ENCODE assay signal across 1 cellular context in genomic region chr12:133083345-133083744, GRCh38.
A peak's percentile ranks its signal among the peaks of the same experiment; 100 is the strongest.
TF ChIP-seq lines count a peak whose summit lies in the region.

No MANE protein-coding gene starts in this region.

TF ChIP-seq in GM12878, 131 proteins besides CTCF, POLR2A, EP300 and RAD21:
- TF ChIP-seq SPI1 (IDR thresholded peaks at IDR 0.05; ENCODE audit: borderline replicate concordance, insufficient read depth, low read depth, low read length) (peak; percentile 71), USF2 (IDR thresholded peaks at IDR 0.05; ENCODE audit: borderline replicate concordance, low read depth, low read length) (no peak)
